ENCODE assay signal across 8 cellular contexts in genomic region chr6:148947621-148948444, GRCh38.
DNase-seq lines count a peak whose midpoint lies in the region; ATAC-seq and TF ChIP-seq lines count a peak whose summit lies in the region.

No MANE protein-coding gene starts in this region.

- H3K27me3 ChIP-seq in HCT116 (ENCODE audit: insufficient read depth, low read length) (no peaks in the 10 kb centered on the region), hepatocyte (no peaks in the 10 kb centered on the region), sigmoid colon (no peaks in the 10 kb centered on the region)

- no peaks in the 10 kb centered on the region for H3K27me3 Mint-ChIP-seq in T-helper 17 cell

- RAD21 ChIA-PET in HCT116 (lab: Charles Lee; ENCODE audit: low non-redundant PET in 1 of 2, low total read pairs in 2 of 2, uncharacterized antibody in 2 of 2, unreplicated experiment in 2 of 2), result interaction anchor here in 1 of 2 experiments (1.9 kb wide), 1 partner anchor 370 kb away, joined by 8 read pairs; no protein-coding TSS in a partner anchor

- peaks cover 6% of the 10 kb centered on the region for H3K36me3 Mint-ChIP-seq in T-helper 17 cell (ENCODE audit: low read depth)

- BruUV-seq in HCT116 (replicated peaks; lab: Mats Ljungman, UMichigan), result no TSS peak

- H3K4me2 ChIP-seq in HCT116 (ENCODE audit: low read length) (no peak overlapping the region), hepatocyte (peak overlapping the region; percentile 60)

- no peak overlapping the region for H3K9ac ChIP-seq in HCT116 (ENCODE audit: low read length)

- peaks cover 16% of the 10 kb centered on the region for H3K4me1 Mint-ChIP-seq in T-helper 17 cell

- H3K9me2 ChIP-seq in HCT116 (ENCODE audit: insufficient read depth) (no peaks in the 10 kb centered on the region), hepatocyte (replicated peaks; ENCODE audit: insufficient read depth) (no peaks in the 10 kb centered on the region)

- no peaks in the 10 kb centered on the region for H3K36me3 ChIP-seq in HCT116 (ENCODE audit: control insufficient read depth in 1 of 2, insufficient read depth in 2 of 2, low read length in 2 of 2)
- H3K36me3 ChIP-seq in hepatocyte (replicated peaks; ENCODE audit: insufficient read depth, low read depth), result no peaks in the 10 kb centered on the region
- no peaks in the 10 kb centered on the region for H3K36me3 ChIP-seq in sigmoid colon

- POLR2A ChIA-PET in HCT116 (lab: Charles Lee), result no interaction called here

- CTCF ChIA-PET in HCT116 (lab: Charles Lee), result interaction anchor here (1.2 to 5.8 kb wide), 2 partner anchors 9 to 370 kb away, joined by 3 to 31 read pairs (median 8); no protein-coding TSS in a partner anchor

- intact Hi-C loops in HCT116 (cut with micrococcal nuclease) (loop anchor here (1.0 to 2.0 kb wide), 3 partner anchors 201 to 389 kb away; partner anchors contain the start of gene UST), sigmoid colon (cut with DNase I) (loop anchor here (1.0 to 5.0 kb wide), 2 partner anchors 186 to 370 kb away; no protein-coding TSS in a partner anchor)

- H3K79me2 ChIP-seq in HCT116 (ENCODE audit: insufficient read depth, low read length) (no peaks in the 10 kb centered on the region), hepatocyte (no peaks in the 10 kb centered on the region)

- TF ChIP-seq CTCF in HCT116 (IDR thresholded peaks at IDR 0.05 in 2 of 3, conservative IDR thresholded peaks at IDR 0.05 in 1 of 3; ENCODE audit: borderline replicate concordance in 1 of 3, insufficient read depth in 1 of 3, low read depth in 2 of 3, low read length in 2 of 3) (peak; percentile 80 to 87 (median 86)), hepatocyte (IDR thresholded peaks at IDR 0.05; ENCODE audit: poor library complexity) (peak; percentile 91), sigmoid colon (IDR thresholded peaks at IDR 0.05) (peak; percentile 71 to 92 (median 88))

- TF ChIP-seq POLR2A in HCT116 (IDR thresholded peaks at IDR 0.05; ENCODE audit: borderline replicate concordance, extremely low read depth, insufficient read depth, insufficient read length), result no peak
- TF ChIP-seq POLR2A in sigmoid colon (IDR thresholded peaks at IDR 0.05), result no peak

- H3K9me3 ChIP-seq in HCT116 (ENCODE audit: control insufficient read depth in 1 of 2, insufficient read depth in 1 of 2, low read depth in 1 of 2, low read length in 2 of 2) (no peaks in the 10 kb centered on the region), T-helper 17 cell (ENCODE audit: control insufficient read depth, low read length, poor library complexity, severe bottlenecking) (no peaks in the 10 kb centered on the region), hepatocyte (ENCODE audit: low read depth) (no peaks in the 10 kb centered on the region), sigmoid colon (no peaks in the 10 kb centered on the region)

- H3K4me3 ChIP-seq in HCT116 (replicated peaks in 1 of 2; ENCODE audit: low read depth in 1 of 2, low read length in 2 of 2) (no peak overlapping the region), hepatocyte (no peak overlapping the region), sigmoid colon (no peak overlapping the region)

- no peaks in the 10 kb centered on the region for H4K20me1 ChIP-seq in HCT116 (ENCODE audit: insufficient read depth)
- no peaks in the 10 kb centered on the region for H4K20me1 ChIP-seq in hepatocyte (ENCODE audit: insufficient read depth, poor library complexity, severe bottlenecking)

- 0 out of 4 replicates have a peak, but pooled peaks cover 0 to 2% of the 10 kb centered on the region in 2 experiments for H3K4me1 ChIP-seq in HCT116 (ENCODE audit: control insufficient read depth in 1 of 2, insufficient read depth in 2 of 2, low read length in 2 of 2)
- peaks cover 19% of the 10 kb centered on the region for H3K4me1 ChIP-seq in hepatocyte (ENCODE audit: insufficient read depth)
- H3K4me1 ChIP-seq in sigmoid colon, result peaks cover 0 to 74% (median 45%) of the 10 kb centered on the region in 4 donors

- H3K4me3 Mint-ChIP-seq in T-helper 17 cell, result no peak overlapping the region

- TF ChIP-seq EP300 in sigmoid colon (IDR thresholded peaks at IDR 0.05), result no peak

- H3K27ac ChIP-seq in HCT116 (ENCODE audit: low read depth, low read length) (no peak overlapping the region), hepatocyte (peak overlapping the region; percentile 34), sigmoid colon (no peak overlapping the region)

- H3K27ac Mint-ChIP-seq in T-helper 17 cell, result no peak overlapping the region

- TF ChIP-seq RAD21 in HCT116 (IDR thresholded peaks at IDR 0.05; ENCODE audit: low read depth), result peak; percentile 78

- ATAC-seq in HCT116 (peak; percentile 98), T-helper 17 cell (peak; percentile 95), GM21529 (IDR thresholded peaks at IDR 0.05; ENCODE audit: unreplicated experiment) (no peak)

- WGBS in hepatocyte (ENCODE audit: low lambda C conversion rate, missing lambda C conversion rate), result 31% methylated on average over 12 of the region's 12 CpGs
- WGBS in sigmoid colon, 2 donors, result 22 to 36% methylated on average over 12 of the region's 12 CpGs

- no peak overlapping the region for H2AFZ ChIP-seq in HCT116 (ENCODE audit: low read depth, low read length, poor library complexity, severe bottlenecking)
- peak overlapping the region; percentile 33 for H2AFZ ChIP-seq in hepatocyte

- DNase-seq in EH (ENCODE audit: low read depth) (peak; percentile 81), HCT116 (ENCODE audit: low read depth, low spot score) (peak; percentile 60), NCI-H146 (lab: John Stamatoyannopoulos, UW) (peak; percentile 88), T-helper 17 cell (peak; percentile 53 to 76 (median 66)), amygdala (lab: John Stamatoyannopoulos, UW) (peak in 55 of 56 donors; percentile 14 to 91 (median 61)), hepatocyte (ENCODE audit: low spot score) (peak; percentile 91), sigmoid colon (peak; percentile 90)

TF ChIP-seq in HCT116, 20 proteins besides CTCF, POLR2A, EP300 and RAD21:
- TF ChIP-seq ZFX (IDR thresholded peaks at IDR 0.05) (no peak), YY1 (IDR thresholded peaks at IDR 0.05; ENCODE audit: extremely low read depth, insufficient replicate concordance, low read depth, low read length) (no peak), CBX3 (IDR thresholded peaks at IDR 0.05; ENCODE audit: low read depth) (no peak), EZH2phosphoT487 (IDR thresholded peaks at IDR 0.05; ENCODE audit: borderline replicate concordance) (no peak), EZH2 (IDR thresholded peaks at IDR 0.05) (no peak), FOSL1 (IDR thresholded peaks at IDR 0.05; ENCODE audit: low read depth) (no peak), ELF1 (IDR thresholded peaks at IDR 0.05; ENCODE audit: borderline replicate concordance, low read depth) (no peak), EGR1 (IDR thresholded peaks at IDR 0.05; ENCODE audit: low read depth) (no peak), TCF7L2 (IDR thresholded peaks at IDR 0.05; ENCODE audit: borderline replicate concordance, extremely low read depth, insufficient read depth, insufficient read length) (no peak), ZNF274 (IDR thresholded peaks at IDR 0.05; ENCODE audit: low read depth, low read length) (no peak), SIN3A (IDR thresholded peaks at IDR 0.05; ENCODE audit: low read depth) (no peak), CEBPB (IDR thresholded peaks at IDR 0.05; ENCODE audit: low read depth) (no peak)
- TF ChIP-seq, protein P1, sequence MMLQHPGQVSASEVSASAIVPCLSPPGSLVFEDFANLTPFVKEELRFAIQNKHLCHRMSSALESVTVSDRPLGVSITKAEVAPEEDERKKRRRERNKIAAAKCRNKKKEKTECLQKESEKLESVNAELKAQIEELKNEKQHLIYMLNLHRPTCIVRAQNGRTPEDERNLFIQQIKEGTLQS (IDR thresholded peaks at IDR 0.05), result no peak
- TF ChIP-seq, protein P2, sequence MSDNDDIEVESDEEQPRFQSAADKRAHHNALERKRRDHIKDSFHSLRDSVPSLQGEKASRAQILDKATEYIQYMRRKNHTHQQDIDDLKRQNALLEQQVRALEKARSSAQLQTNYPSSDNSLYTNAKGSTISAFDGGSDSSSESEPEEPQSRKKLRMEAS (IDR thresholded peaks at IDR 0.05), result no peak
- TF ChIP-seq, protein P3, sequence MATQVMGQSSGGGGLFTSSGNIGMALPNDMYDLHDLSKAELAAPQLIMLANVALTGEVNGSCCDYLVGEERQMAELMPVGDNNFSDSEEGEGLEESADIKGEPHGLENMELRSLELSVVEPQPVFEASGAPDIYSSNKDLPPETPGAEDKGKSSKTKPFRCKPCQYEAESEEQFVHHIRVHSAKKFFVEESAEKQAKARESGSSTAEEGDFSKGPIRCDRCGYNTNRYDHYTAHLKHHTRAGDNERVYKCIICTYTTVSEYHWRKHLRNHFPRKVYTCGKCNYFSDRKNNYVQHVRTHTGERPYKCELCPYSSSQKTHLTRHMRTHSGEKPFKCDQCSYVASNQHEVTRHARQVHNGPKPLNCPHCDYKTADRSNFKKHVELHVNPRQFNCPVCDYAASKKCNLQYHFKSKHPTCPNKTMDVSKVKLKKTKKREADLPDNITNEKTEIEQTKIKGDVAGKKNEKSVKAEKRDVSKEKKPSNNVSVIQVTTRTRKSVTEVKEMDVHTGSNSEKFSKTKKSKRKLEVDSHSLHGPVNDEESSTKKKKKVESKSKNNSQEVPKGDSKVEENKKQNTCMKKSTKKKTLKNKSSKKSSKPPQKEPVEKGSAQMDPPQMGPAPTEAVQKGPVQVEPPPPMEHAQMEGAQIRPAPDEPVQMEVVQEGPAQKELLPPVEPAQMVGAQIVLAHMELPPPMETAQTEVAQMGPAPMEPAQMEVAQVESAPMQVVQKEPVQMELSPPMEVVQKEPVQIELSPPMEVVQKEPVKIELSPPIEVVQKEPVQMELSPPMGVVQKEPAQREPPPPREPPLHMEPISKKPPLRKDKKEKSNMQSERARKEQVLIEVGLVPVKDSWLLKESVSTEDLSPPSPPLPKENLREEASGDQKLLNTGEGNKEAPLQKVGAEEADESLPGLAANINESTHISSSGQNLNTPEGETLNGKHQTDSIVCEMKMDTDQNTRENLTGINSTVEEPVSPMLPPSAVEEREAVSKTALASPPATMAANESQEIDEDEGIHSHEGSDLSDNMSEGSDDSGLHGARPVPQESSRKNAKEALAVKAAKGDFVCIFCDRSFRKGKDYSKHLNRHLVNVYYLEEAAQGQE (IDR thresholded peaks at IDR 0.05; ENCODE audit: low read depth), result no peak
